21 cellular contexts compared by ENCODE assay signal in genomic region chr17:30267625-30268024, GRCh38. TPM values are rescaled to one million over a fixed set of nuclear protein-coding genes. Genes with fewer than 3 reads are reported as not detected.
DNase-seq lines count a peak whose midpoint lies in the region; ATAC-seq and TF ChIP-seq lines count a peak whose summit lies in the region.
"Had no signal": no experiment of that assay in that cellular context is flagged by ENCODE, and none has a peak within 500 bp of the region (broad histone marks: within the 10 kb centered on the region; RNA-seq: fewer than 3 reads in every experiment).

No MANE protein-coding gene starts in this region.

- DNase-seq in activated naive CD4-positive, alpha-beta T cell treated with anti-CD3 and anti-CD28 coated beads, Interleukin-2, amount 10 ng/mL, durations not matched to agents 7 days and 5 days, result no peak
- DNase-seq in activated naive CD4-positive, alpha-beta T cell (lab: John Stamatoyannopoulos, UW), result no peak
- peak; percentile 29 for DNase-seq in brain microvascular endothelial cell
- DNase-seq in osteoblast (ENCODE audit: insufficient read length, low spot score, missing footprints), result peak; percentile 81
- DNase-seq in AG08395 (ENCODE audit: low spot score), result no peak
- DNase-seq in DMS 273 (lab: John Stamatoyannopoulos, UW; ENCODE audit: unreplicated experiment), result no peak
- no peak for DNase-seq in stimulated activated effector memory CD8-positive, alpha-beta T cell treated with anti-CD3 and anti-CD28 coated beads, Interleukin-12 subunit alpha, Interleukin-12 subunit beta, amount 100 ng/mL, for 72 hours (ENCODE audit: low spot score in 2 of 2)
- DNase-seq: CD8-positive, alpha-beta T cell; DMS79; KG1; NCI-H1417 treated with DMSO at 0.1 percent for 48 hours; NCI-H1930; NCI-H2171 treated with DMSO at 0.1 percent for 48 hours; NCI-H748 treated with DMSO at 0.1 percent for 48 hours; PC-3; SJCRH30 had no signal

- no peaks in the 10 kb centered on the region for H3K9me3 Mint-ChIP-seq in activated naive CD4-positive, alpha-beta T cell treated with anti-CD3 and anti-CD28 coated beads, Interleukin-2, amount 10 ng/mL, durations not matched to agents 7 days and 5 days
- H3K9me3 Mint-ChIP-seq in stimulated activated effector memory CD8-positive, alpha-beta T cell treated with anti-CD3 and anti-CD28 coated beads, Interleukin-12 subunit alpha, Interleukin-12 subunit beta, amount 100 ng/mL, for 72 hours, result no peaks in the 10 kb centered on the region
- H3K9me3 Mint-ChIP-seq: CD8-positive, alpha-beta T cell; GM23338 had no signal

- CTCF ChIA-PET in activated naive CD4-positive, alpha-beta T cell treated with anti-CD3 and anti-CD28 coated beads, Interleukin-2, amount 10 ng/mL, durations not matched to agents 7 days and 5 days (lab: Charles Lee), result interaction anchor here (0.6 kb wide), 1 partner anchor 69 kb away, joined by 3 read pairs; no protein-coding TSS in a partner anchor

- no peak for ATAC-seq in HG02623 (IDR thresholded peaks at IDR 0.05; ENCODE audit: unreplicated experiment)
- ATAC-seq in stimulated activated effector memory CD8-positive, alpha-beta T cell treated with anti-CD3 and anti-CD28 coated beads, Interleukin-12 subunit alpha, Interleukin-12 subunit beta, amount 100 ng/mL, for 72 hours, result no peak
- ATAC-seq: CD8-positive, alpha-beta T cell; GM23338; PC-3 had no signal

- H3K36me3 Mint-ChIP-seq in activated naive CD4-positive, alpha-beta T cell treated with anti-CD3 and anti-CD28 coated beads, Interleukin-2, amount 10 ng/mL, durations not matched to agents 7 days and 5 days, result peaks cover 40% of the 10 kb centered on the region
- H3K36me3 Mint-ChIP-seq in stimulated activated effector memory CD8-positive, alpha-beta T cell treated with anti-CD3 and anti-CD28 coated beads, Interleukin-12 subunit alpha, Interleukin-12 subunit beta, amount 100 ng/mL, for 72 hours, result peaks cover 99% of the 10 kb centered on the region

- peak overlapping the region; percentile 33 for H3K27ac Mint-ChIP-seq in activated naive CD4-positive, alpha-beta T cell treated with anti-CD3 and anti-CD28 coated beads, Interleukin-2, amount 10 ng/mL, durations not matched to agents 7 days and 5 days
- no peak overlapping the region for H3K27ac Mint-ChIP-seq in stimulated activated effector memory CD8-positive, alpha-beta T cell treated with anti-CD3 and anti-CD28 coated beads, Interleukin-12 subunit alpha, Interleukin-12 subunit beta, amount 100 ng/mL, for 72 hours
- H3K27ac Mint-ChIP-seq: CD8-positive, alpha-beta T cell; GM23338 had no signal

- H3K27ac ChIP-seq in brain microvascular endothelial cell (peak overlapping the region; percentile 37), osteoblast (ENCODE audit: low read depth, low read length) (peak overlapping the region; percentile 80)
- H3K27ac ChIP-seq: 22Rv1, BLaER1, SJCRH30 had no signal

- H3K4me1 Mint-ChIP-seq in activated naive CD4-positive, alpha-beta T cell treated with anti-CD3 and anti-CD28 coated beads, Interleukin-2, amount 10 ng/mL, durations not matched to agents 7 days and 5 days, result no peaks in the 10 kb centered on the region
- no peaks in the 10 kb centered on the region for H3K4me1 Mint-ChIP-seq in stimulated activated effector memory CD8-positive, alpha-beta T cell treated with anti-CD3 and anti-CD28 coated beads, Interleukin-12 subunit alpha, Interleukin-12 subunit beta, amount 100 ng/mL, for 72 hours

- no peak overlapping the region for H2AFZ ChIP-seq in osteoblast (ENCODE audit: low read length)
- H2AFZ ChIP-seq: GM23338 had no signal

- no peak overlapping the region for H3K4me3 Mint-ChIP-seq in activated naive CD4-positive, alpha-beta T cell treated with anti-CD3 and anti-CD28 coated beads, Interleukin-2, amount 10 ng/mL, durations not matched to agents 7 days and 5 days
- H3K4me3 Mint-ChIP-seq in stimulated activated effector memory CD8-positive, alpha-beta T cell treated with anti-CD3 and anti-CD28 coated beads, Interleukin-12 subunit alpha, Interleukin-12 subunit beta, amount 100 ng/mL, for 72 hours, result no peak overlapping the region
- H3K4me3 Mint-ChIP-seq: CD8-positive, alpha-beta T cell; GM23338 had no signal

- H3K4me3 ChIP-seq in brain microvascular endothelial cell (ENCODE audit: low read depth, low read length) (no peak overlapping the region), osteoblast (ENCODE audit: insufficient read depth, low read length) (no peak overlapping the region)
- H3K4me3 ChIP-seq: BLaER1, GM23338, SJCRH30 had no signal

- H4K20me1 ChIP-seq in osteoblast (ENCODE audit: insufficient read depth, low read length), result no peaks in the 10 kb centered on the region
- H4K20me1 ChIP-seq: BLaER1 had no signal

- H3K4me1 ChIP-seq in osteoblast (ENCODE audit: insufficient read depth, low read length), result peaks cover 38% of the 10 kb centered on the region
- H3K4me1 ChIP-seq: BLaER1, SJCRH30 had no signal

- H3K27me3 ChIP-seq in brain microvascular endothelial cell (replicated peaks) (no peaks in the 10 kb centered on the region), osteoblast (ENCODE audit: insufficient read depth, low read length) (no peaks in the 10 kb centered on the region)
- H3K27me3 ChIP-seq: BLaER1, SJCRH30 had no signal

- TF ChIP-seq CTCF in brain microvascular endothelial cell (IDR thresholded peaks at IDR 0.05; ENCODE audit: low read depth, low read length, missing control alignments), result no peak
- no peak for TF ChIP-seq CTCF in osteoblast (IDR thresholded peaks at IDR 0.05; ENCODE audit: extremely low read depth, low read depth, low read length)

- peaks cover 21% of the 10 kb centered on the region for H3K36me3 ChIP-seq in brain microvascular endothelial cell (replicated peaks)
- H3K36me3 ChIP-seq in osteoblast (ENCODE audit: insufficient read depth, low read length), result peaks cover 44% of the 10 kb centered on the region

- in situ Hi-C loops in brain microvascular endothelial cell (cut with HindIII; ENCODE audit: low pct_ligation_motif_present, low sequenced_read_pairs), result no loop called here

- H3K27me3 Mint-ChIP-seq in activated naive CD4-positive, alpha-beta T cell treated with anti-CD3 and anti-CD28 coated beads, Interleukin-2, amount 10 ng/mL, durations not matched to agents 7 days and 5 days, result no peaks in the 10 kb centered on the region

- no peaks in the 10 kb centered on the region for H3K9me3 ChIP-seq in osteoblast (ENCODE audit: low read depth, low read length)
- H3K9me3 ChIP-seq: BLaER1, SJCRH30 had no signal

- no peaks in the 10 kb centered on the region for H3K79me2 ChIP-seq in osteoblast (ENCODE audit: insufficient read depth, low read length)

- peak overlapping the region; percentile 12 for H3K4me2 ChIP-seq in osteoblast (ENCODE audit: insufficient read depth, low read length)
- H3K4me2 ChIP-seq: BLaER1, GM23338 had no signal

RNA-seq across cellular contexts. Expression of gene BLMH, which starts 24.1 kb away (rescaled TPM):
- 36.5 and 39.8 TPM in 2 replicates for total RNA-seq in osteoblast

RNA-seq across cellular contexts. Expression of gene SLC6A4, which starts 32.1 kb away (rescaled TPM):
- 0.36 TPM in 1 of 2 replicates, not detected in the other for total RNA-seq in osteoblast
- total RNA-seq: CD8-positive, alpha-beta T cell; NCI-H460; PC-3 had no signal

Comparison
In these comparisons a context has a peak if more than half of its experiments do, and no peak if none do; other contexts are left out.
1. DNase-seq: peak in brain microvascular endothelial cell (single experiment) and osteoblast (single experiment); none in activated naive CD4-positive, alpha-beta T cell treated with anti-CD3 and anti-CD28 coated beads, Interleukin-2, amount 10 ng/mL, durations not matched to agents 7 days and 5 days (single experiment), activated naive CD4-positive, alpha-beta T cell (0 of 4), AG08395 (single experiment), DMS 273 (single experiment) and stimulated activated effector memory CD8-positive, alpha-beta T cell treated with anti-CD3 and anti-CD28 coated beads, Interleukin-12 subunit alpha, Interleukin-12 subunit beta, amount 100 ng/mL, for 72 hours (0 of 2).